ENCODE assay signal across 34 cellular contexts in genomic region chr6:161548713-161549112, GRCh38.
DNase-seq lines count a peak whose midpoint lies in the region; ATAC-seq and TF ChIP-seq lines count a peak whose summit lies in the region.
"Had no signal": no experiment of that assay in that cellular context is flagged by ENCODE, and none has a peak within 500 bp of the region (broad histone marks: within the 10 kb centered on the region; RNA-seq: fewer than 3 reads in every experiment).

No MANE protein-coding gene starts in this region.

- H3K36me3 ChIP-seq in neuronal stem cell (replicated peaks in 1 of 2; ENCODE audit: control insufficient read depth in 2 of 2, insufficient read depth in 2 of 2, low read length in 2 of 2) (no peaks in the 10 kb centered on the region), upper lobe of right lung (no peaks in the 10 kb centered on the region)
- H3K36me3 ChIP-seq: BE2C; BLaER1; BLaER1 treated with 17β-estradiol and CSF1 and Interleukin-3, amounts not matched to agents 10 nM and 100 nM had no signal

- intact Hi-C loops in upper lobe of right lung (cut with DNase I), result no loop called here

- H2BK120ac ChIP-seq in neuronal stem cell (ENCODE audit: low read depth, low read length), result no peak overlapping the region

- H3K4me3 Mint-ChIP-seq in effector memory CD8-positive, alpha-beta T cell, result no peak overlapping the region
- H3K4me3 Mint-ChIP-seq: B cell; CD14-positive monocyte; CD4-positive, alpha-beta memory T cell; CD4-positive, alpha-beta T cell; CD4-positive, CD25-positive, alpha-beta regulatory T cell; CD8-positive, alpha-beta memory T cell; CD8-positive, alpha-beta T cell had no signal

- no peak overlapping the region for H4K8ac ChIP-seq in neuronal stem cell (ENCODE audit: low read depth, low read length)

- H3K9me3 ChIP-seq in neuronal stem cell (replicated peaks in 1 of 2; ENCODE audit: control insufficient read depth in 2 of 2, insufficient read depth in 1 of 2, low read depth in 1 of 2, low read length in 2 of 2) (peaks cover 0 to 2% of the 10 kb centered on the region in 2 donors), upper lobe of right lung (peaks cover 4% of the 10 kb centered on the region)
- H3K9me3 ChIP-seq: BE2C, BLaER1, Caco-2 had no signal

- peak overlapping the region; percentile 21 for H3K23ac ChIP-seq in neuronal stem cell (ENCODE audit: low read depth, low read length, poor library complexity)

- H3K18ac ChIP-seq in neuronal stem cell (ENCODE audit: low read length), result peak overlapping the region; percentile 77

- H4K91ac ChIP-seq in neuronal stem cell (ENCODE audit: low read depth, low read length, poor library complexity), result no peak overlapping the region

- H2AFZ ChIP-seq in neuronal stem cell (ENCODE audit: low read length), result no peak overlapping the region

- no peak overlapping the region for H3K27ac ChIP-seq in neuronal stem cell (replicated peaks; ENCODE audit: low read length)
- no peak overlapping the region for H3K27ac ChIP-seq in upper lobe of right lung
- no peak overlapping the region for H3K27ac ChIP-seq in coronary artery
- H3K27ac ChIP-seq: 22Rv1; A549; BLaER1; BLaER1 treated with 17β-estradiol and CSF1 and Interleukin-3, amounts not matched to agents 10 nM and 100 nM; C4-2B had no signal

- H3K79me1 ChIP-seq in neuronal stem cell (ENCODE audit: low read depth, low read length), result no peaks in the 10 kb centered on the region

- peaks cover 0 to 2% (median 0%) of the 10 kb centered on the region in 3 experiments for H3K27me3 ChIP-seq in neuronal stem cell (ENCODE audit: control insufficient read depth in 3 of 3, insufficient read depth in 3 of 3, low read depth in 1 of 3, low read length in 3 of 3)
- H3K27me3 ChIP-seq in upper lobe of right lung, result no peaks in the 10 kb centered on the region
- H3K27me3 ChIP-seq: BE2C, BLaER1 had no signal

- no CpG with 5 or more reads among the region's 7 CpGs for WGBS in neuronal stem cell (ENCODE audit: extremely low coverage in 2 of 2, insufficient read length in 2 of 2, insufficient replicate concordance in 1 of 2), 2 donors

- DNase-seq in LNCaP clone FGC (ENCODE audit: low read depth) (peak; percentile 4), left kidney (ENCODE audit: low read depth, low spot score) (peak; percentile 44), neuronal stem cell (ENCODE audit: low spot score) (no peak), upper lobe of right lung (no peak), coronary artery (ENCODE audit: low spot score) (no peak)
- no peak for DNase-seq in activated CD4-positive, alpha-beta T cell treated with anti-CD3 and anti-CD28 coated beads for 4 hours
- DNase-seq in effector memory CD8-positive, alpha-beta T cell, result no peak
- DNase-seq: 8988T; ACHN; AML-193; BE2C; C1 segment of cervical spinal cord; Caco-2; Calu3; CD4-positive, alpha-beta memory T cell; CD4-positive, alpha-beta T cell; CD4-positive, CD25-positive, alpha-beta regulatory T cell; CD8-positive, alpha-beta memory T cell; CD8-positive, alpha-beta T cell; COR-L47; DMS 273 treated with DMSO at 0.1 percent for 48 hours; DMS153; DMS79; DMS79 treated with DMSO at 0.1 percent for 48 hours; DND-41; EL had no signal

- TF ChIP-seq CTCF in LNCaP clone FGC (IDR thresholded peaks at IDR 0.05; ENCODE audit: control insufficient read depth, extremely low read depth, insufficient read depth) (no peak), upper lobe of right lung (IDR thresholded peaks at IDR 0.05) (no peak), coronary artery (IDR thresholded peaks at IDR 0.05) (no peak)

- no peak overlapping the region for H3K4me2 ChIP-seq in neuronal stem cell (ENCODE audit: insufficient read depth, low read length, poor library complexity, severe bottlenecking)
- H3K4me2 ChIP-seq: A549, BLaER1 had no signal

- H2AK5ac ChIP-seq in neuronal stem cell (ENCODE audit: low read depth, low read length), result no peak overlapping the region

- no peak overlapping the region for H3K14ac ChIP-seq in neuronal stem cell (ENCODE audit: low read length)

- H3K36me3 Mint-ChIP-seq in effector memory CD8-positive, alpha-beta T cell (ENCODE audit: insufficient read depth), result no peaks in the 10 kb centered on the region
- H3K36me3 Mint-ChIP-seq: CD14-positive monocyte; CD4-positive, CD25-positive, alpha-beta regulatory T cell; CD8-positive, alpha-beta memory T cell had no signal

- no peak overlapping the region for H2BK5ac ChIP-seq in neuronal stem cell (ENCODE audit: low read length)

- peaks cover 0 to 4% of the 10 kb centered on the region in 2 donors for H3K4me1 Mint-ChIP-seq in effector memory CD8-positive, alpha-beta T cell (ENCODE audit: low read depth in 2 of 2)
- H3K4me1 Mint-ChIP-seq: B cell; CD4-positive, alpha-beta memory T cell; CD4-positive, CD25-positive, alpha-beta regulatory T cell had no signal

- H3K4me1 ChIP-seq in neuronal stem cell (ENCODE audit: control insufficient read depth in 2 of 2, insufficient read depth in 1 of 2, low read depth in 1 of 2, low read length in 2 of 2) (peaks cover 1 to 20% of the 10 kb centered on the region in 2 donors), upper lobe of right lung (no peaks in the 10 kb centered on the region)
- H3K4me1 ChIP-seq: BE2C, Caco-2 had no signal

- no peak overlapping the region for H3K4me3 ChIP-seq in LNCaP clone FGC (ENCODE audit: low read depth, low read length)
- no peak overlapping the region for H3K4me3 ChIP-seq in neuronal stem cell (ENCODE audit: low read length in 2 of 2)
- H3K4me3 ChIP-seq in upper lobe of right lung, result no peak overlapping the region
- no peak overlapping the region for H3K4me3 ChIP-seq in coronary artery
- H3K4me3 ChIP-seq: A549; BLaER1; BLaER1 treated with 17β-estradiol and CSF1 and Interleukin-3, amounts not matched to agents 10 nM and 100 nM had no signal

- H2BK15ac ChIP-seq in neuronal stem cell (ENCODE audit: low read length), result no peak overlapping the region

- no peaks in the 10 kb centered on the region for H3K27me3 Mint-ChIP-seq in effector memory CD8-positive, alpha-beta T cell
- H3K27me3 Mint-ChIP-seq: B cell; CD4-positive, alpha-beta memory T cell; CD4-positive, alpha-beta T cell; CD4-positive, CD25-positive, alpha-beta regulatory T cell; CD8-positive, alpha-beta memory T cell had no signal

- H3K4ac ChIP-seq in neuronal stem cell (ENCODE audit: low read length), result no peak overlapping the region

- ATAC-seq in upper lobe of right lung (peak; percentile 25), HG03565 (IDR thresholded peaks at IDR 0.05; ENCODE audit: unreplicated experiment) (no peak)
- ATAC-seq in effector memory CD8-positive, alpha-beta T cell (replicated peaks), result no peak
- ATAC-seq: A549; CD8-positive, alpha-beta T cell had no signal

- no peak overlapping the region for H3K9ac ChIP-seq in neuronal stem cell (ENCODE audit: low read depth, low read length, poor library complexity)
- H3K9ac ChIP-seq: BLaER1; BLaER1 treated with 17β-estradiol and CSF1 and Interleukin-3, amounts not matched to agents 10 nM and 100 nM had no signal

- H3K27ac Mint-ChIP-seq in effector memory CD8-positive, alpha-beta T cell, result no peak overlapping the region
- H3K27ac Mint-ChIP-seq: B cell; CD14-positive monocyte; CD4-positive, alpha-beta memory T cell; CD4-positive, alpha-beta T cell; CD4-positive, CD25-positive, alpha-beta regulatory T cell; CD8-positive, alpha-beta memory T cell; CD8-positive, alpha-beta T cell had no signal

- H2BK12ac ChIP-seq in neuronal stem cell (ENCODE audit: low read length), result no peak overlapping the region

- H3K9me3 Mint-ChIP-seq in effector memory CD8-positive, alpha-beta T cell, result peaks cover 2 to 9% of the 10 kb centered on the region in 2 donors

Comparison
In these comparisons a context has a peak if more than half of its experiments do, and no peak if none do; other contexts are left out.
1. DNase-seq: peak in LNCaP clone FGC (single experiment) and left kidney (single experiment); none in neuronal stem cell (single experiment), upper lobe of right lung (single experiment), activated CD4-positive, alpha-beta T cell treated with anti-CD3 and anti-CD28 coated beads for 4 hours (0 of 2), coronary artery (single experiment) and effector memory CD8-positive, alpha-beta T cell (0 of 3).